In genomic region chr4:76484654-76485053, GRCh38 we compare ENCODE assay signal across 2 cellular contexts.
TF ChIP-seq lines count a peak whose summit lies in the region.

No MANE protein-coding gene starts in this region.

TF ChIP-seq in HepG2, 621 proteins besides CTCF, POLR2A, EP300 and RAD21:
- no peak for TF ChIP-seq ZNF331 (CRISPR knock-in tag; IDR thresholded peaks at IDR 0.05)
- TF ChIP-seq, protein P1, sequence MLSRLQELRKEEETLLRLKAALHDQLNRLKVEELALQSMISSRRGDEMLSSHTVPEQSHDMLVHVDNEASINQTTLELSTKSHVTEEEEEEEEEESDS (CRISPR knock-in tag; IDR thresholded peaks at IDR 0.05; ENCODE audit: borderline replicate concordance): no peak
- TF ChIP-seq, protein P2, sequence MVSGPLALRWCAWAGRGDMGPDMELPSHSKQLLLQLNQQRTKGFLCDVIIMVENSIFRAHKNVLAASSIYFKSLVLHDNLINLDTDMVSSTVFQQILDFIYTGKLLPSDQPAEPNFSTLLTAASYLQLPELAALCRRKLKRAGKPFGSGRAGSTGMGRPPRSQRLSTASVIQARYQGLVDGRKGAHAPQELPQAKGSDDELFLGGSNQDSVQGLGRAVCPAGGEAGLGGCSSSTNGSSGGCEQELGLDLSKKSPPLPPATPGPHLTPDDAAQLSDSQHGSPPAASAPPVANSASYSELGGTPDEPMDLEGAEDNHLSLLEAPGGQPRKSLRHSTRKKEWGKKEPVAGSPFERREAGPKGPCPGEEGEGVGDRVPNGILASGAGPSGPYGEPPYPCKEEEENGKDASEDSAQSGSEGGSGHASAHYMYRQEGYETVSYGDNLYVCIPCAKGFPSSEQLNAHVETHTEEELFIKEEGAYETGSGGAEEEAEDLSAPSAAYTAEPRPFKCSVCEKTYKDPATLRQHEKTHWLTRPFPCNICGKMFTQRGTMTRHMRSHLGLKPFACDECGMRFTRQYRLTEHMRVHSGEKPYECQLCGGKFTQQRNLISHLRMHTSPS (CRISPR knock-in tag; IDR thresholded peaks at IDR 0.05; ENCODE audit: low read depth): no peak
- TF ChIP-seq REXO4 (CRISPR knock-in tag; IDR thresholded peaks at IDR 0.05; ENCODE audit: borderline replicate concordance): no peak
- TF ChIP-seq HNRNPK (IDR thresholded peaks at IDR 0.05; ENCODE audit: low read depth, low read length, poor library complexity, severe bottlenecking): no peak
- TF ChIP-seq ZNF205 (CRISPR knock-in tag; IDR thresholded peaks at IDR 0.05): no peak
- TF ChIP-seq ATRX (CRISPR knock-in tag; IDR thresholded peaks at IDR 0.05; ENCODE audit: borderline replicate concordance): no peak
- no peak for TF ChIP-seq RFX1 (IDR thresholded peaks at IDR 0.05)
- no peak for TF ChIP-seq ATAD3A (CRISPR knock-in tag; IDR thresholded peaks at IDR 0.05)
- no peak for TF ChIP-seq PAX8 (CRISPR knock-in tag; IDR thresholded peaks at IDR 0.05; ENCODE audit: borderline replicate concordance)
- no peak for TF ChIP-seq NFKB2 (CRISPR knock-in tag; IDR thresholded peaks at IDR 0.05; ENCODE audit: borderline replicate concordance)
- TF ChIP-seq ZNF788 (CRISPR knock-in tag; IDR thresholded peaks at IDR 0.05; ENCODE audit: borderline replicate concordance): no peak
- TF ChIP-seq, protein P3, sequence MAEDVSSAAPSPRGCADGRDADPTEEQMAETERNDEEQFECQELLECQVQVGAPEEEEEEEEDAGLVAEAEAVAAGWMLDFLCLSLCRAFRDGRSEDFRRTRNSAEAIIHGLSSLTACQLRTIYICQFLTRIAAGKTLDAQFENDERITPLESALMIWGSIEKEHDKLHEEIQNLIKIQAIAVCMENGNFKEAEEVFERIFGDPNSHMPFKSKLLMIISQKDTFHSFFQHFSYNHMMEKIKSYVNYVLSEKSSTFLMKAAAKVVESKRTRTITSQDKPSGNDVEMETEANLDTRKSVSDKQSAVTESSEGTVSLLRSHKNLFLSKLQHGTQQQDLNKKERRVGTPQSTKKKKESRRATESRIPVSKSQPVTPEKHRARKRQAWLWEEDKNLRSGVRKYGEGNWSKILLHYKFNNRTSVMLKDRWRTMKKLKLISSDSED (CRISPR knock-in tag; IDR thresholded peaks at IDR 0.05): no peak
- no peak for TF ChIP-seq JDP2 (CRISPR knock-in tag; IDR thresholded peaks at IDR 0.05; ENCODE audit: borderline replicate concordance)

TF ChIP-seq in H1, 55 proteins besides CTCF, POLR2A, EP300 and RAD21:
- no peak for TF ChIP-seq EZH2 (IDR thresholded peaks at IDR 0.05; ENCODE audit: low read depth, low read length, severe bottlenecking)
- no peak for TF ChIP-seq CHD7 (IDR thresholded peaks at IDR 0.05; ENCODE audit: insufficient replicate concordance, low read length)
- no peak for TF ChIP-seq MAFK (IDR thresholded peaks at IDR 0.05; ENCODE audit: low read depth, low read length)
- TF ChIP-seq, protein P4, sequence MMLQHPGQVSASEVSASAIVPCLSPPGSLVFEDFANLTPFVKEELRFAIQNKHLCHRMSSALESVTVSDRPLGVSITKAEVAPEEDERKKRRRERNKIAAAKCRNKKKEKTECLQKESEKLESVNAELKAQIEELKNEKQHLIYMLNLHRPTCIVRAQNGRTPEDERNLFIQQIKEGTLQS (IDR thresholded peaks at IDR 0.05; ENCODE audit: insufficient read depth, low read depth, low read length): no peak
- no peak for TF ChIP-seq CBX8 (IDR thresholded peaks at IDR 0.05; ENCODE audit: borderline replicate concordance, low read depth, low read length)
- no peak for TF ChIP-seq JUN (IDR thresholded peaks at IDR 0.05; ENCODE audit: low read depth, low read length)
- no peak for TF ChIP-seq KDM1A (IDR thresholded peaks at IDR 0.05; ENCODE audit: borderline replicate concordance, low read length)
- TF ChIP-seq BRCA1 (IDR thresholded peaks at IDR 0.05; ENCODE audit: low read depth, low read length): no peak
- TF ChIP-seq TAF1 (IDR thresholded peaks at IDR 0.05; ENCODE audit: low read depth, low read length): no peak
- no peak for TF ChIP-seq NRF1 (IDR thresholded peaks at IDR 0.05; ENCODE audit: low read depth, low read length)
- TF ChIP-seq MAX (IDR thresholded peaks at IDR 0.05): no peak
TF ChIP-seq in H1: peak in this region for 0.
